In genomic region chr12:106136263-106136662, GRCh38 we compare ENCODE assay signal across 8 cellular contexts. TPM values are rescaled to one million over a fixed set of nuclear protein-coding genes. Genes with fewer than 3 reads are reported as not detected.
A peak's percentile ranks its signal among the peaks of the same experiment; 100 is the strongest.
DNase-seq lines count a peak whose midpoint lies in the region; ATAC-seq and TF ChIP-seq lines count a peak whose summit lies in the region.

No MANE protein-coding gene starts in this region.

- no peaks in the 10 kb centered on the region for H3K36me3 Mint-ChIP-seq in CD8-positive, alpha-beta T cell

- no peaks in the 10 kb centered on the region for H3K9me3 Mint-ChIP-seq in CD8-positive, alpha-beta T cell

- peaks cover 13% of the 10 kb centered on the region for H3K4me1 ChIP-seq in CD8-positive, alpha-beta T cell (ENCODE audit: insufficient read depth, low read length)
- H3K4me1 ChIP-seq in mucosa of descending colon (ENCODE audit: low read depth), result peaks cover 7% of the 10 kb centered on the region

- peaks cover 58% of the 10 kb centered on the region for H3K27me3 Mint-ChIP-seq in CD8-positive, alpha-beta T cell (ENCODE audit: low read depth)

- DNase-seq in CD8-positive, alpha-beta T cell, result peak; percentile 45 to 84 (median 68)
- DNase-seq in HT-29 (ENCODE audit: low spot score), result peak; percentile 84
- DNase-seq in NOMO-1 treated with DMSO at 0.1 percent for 48 hours (lab: John Stamatoyannopoulos, UW; ENCODE audit: unreplicated experiment), result peak; percentile 78
- DNase-seq in activated CD8-positive, alpha-beta memory T cell treated with anti-CD3 and anti-CD28 coated beads, Interleukin-2, amount 50 U/mL, for 4 hours, result peak; percentile 77
- DNase-seq in epithelial cell of prostate (ENCODE audit: low read depth, low spot score), result no peak
- DNase-seq in mucosa of descending colon, result peak; percentile 78 to 95 (median 87)
- DNase-seq in stimulated activated CD8-positive, alpha-beta memory T cell treated with anti-CD3 and anti-CD28 coated beads, Interleukin-15, amount 100 ng/mL, for 48 hours (ENCODE audit: low read depth in 2 of 2), result peak; percentile 50 to 55

- no peak overlapping the region for H3K27ac Mint-ChIP-seq in CD8-positive, alpha-beta T cell

- no peak overlapping the region for H3K4me3 Mint-ChIP-seq in CD8-positive, alpha-beta T cell

- CTCF ChIA-PET in CD8-positive, alpha-beta T cell (lab: Charles Lee), result interaction anchor here (0.6 to 5.8 kb wide), 18 partner anchors 9 to 717 kb away, joined by 3 to 60 read pairs (median 5); no protein-coding TSS in a partner anchor

- peaks cover 28% of the 10 kb centered on the region for H3K27me3 ChIP-seq in CD8-positive, alpha-beta T cell (ENCODE audit: insufficient read depth, low read length)

- ATAC-seq in CD8-positive, alpha-beta T cell, result peak; percentile 35
- ATAC-seq in mucosa of descending colon (peak; percentile 41), GM19328 (IDR thresholded peaks at IDR 0.05; ENCODE audit: unreplicated experiment) (no peak)

- H3K36me3 ChIP-seq in CD8-positive, alpha-beta T cell (ENCODE audit: insufficient read depth, low read length), result no peaks in the 10 kb centered on the region
- no peaks in the 10 kb centered on the region for H3K36me3 ChIP-seq in mucosa of descending colon (ENCODE audit: low read depth)

- POLR2A ChIA-PET in CD8-positive, alpha-beta T cell (lab: Charles Lee), result interaction anchor here (1.2 kb wide), 1 partner anchor 715 kb away, joined by 3 read pairs; no protein-coding TSS in a partner anchor

- no peak overlapping the region for H3K27ac ChIP-seq in CD8-positive, alpha-beta T cell (ENCODE audit: low read depth, low read length)
- peak overlapping the region; percentile 83 for H3K27ac ChIP-seq in epithelial cell of prostate

- TF ChIP-seq CTCF in CD8-positive, alpha-beta T cell (IDR thresholded peaks at IDR 0.05), result peak; percentile 76
- TF ChIP-seq CTCF in mucosa of descending colon (IDR thresholded peaks at IDR 0.05), result no peak

- H3K9me3 ChIP-seq in CD8-positive, alpha-beta T cell (ENCODE audit: low read length), result no peaks in the 10 kb centered on the region
- H3K9me3 ChIP-seq in mucosa of descending colon, result no peaks in the 10 kb centered on the region

- peaks cover 15% of the 10 kb centered on the region for H3K4me1 Mint-ChIP-seq in CD8-positive, alpha-beta T cell (ENCODE audit: low read depth)

- peak overlapping the region; percentile 22 for H3K4me3 ChIP-seq in CD8-positive, alpha-beta T cell (ENCODE audit: low read depth, low read length)
- no peak overlapping the region for H3K4me3 ChIP-seq in mucosa of descending colon

- intact Hi-C loops in CD8-positive, alpha-beta T cell (cut with DNase I, micrococcal nuclease), result loop anchor here in 1 of 2 experiments (1.0 to 10.0 kb wide), 2 partner anchors 716 to 1931 kb away; no protein-coding TSS in a partner anchor
- intact Hi-C loops in mucosa of descending colon (cut with DNase I, micrococcal nuclease), result loop anchor here (5.0 to 10.0 kb wide), 4 partner anchors 101 to 714 kb away; no protein-coding TSS in a partner anchor

RNA-seq across cellular contexts. Expression of gene NUAK1, which starts 2.5 kb away (rescaled TPM):
- total RNA-seq in CD8-positive, alpha-beta T cell, result 1 to 10 TPM in 1 of 2 experiments, under 1 TPM in 1; 0.65 to 1.1 TPM
- 0.91 and 1.3 TPM in 2 replicates for total RNA-seq in HT-29 (2014; rRNA removed; shearing (Covaris generic))
- total RNA-seq in mucosa of descending colon, result 1 to 10 TPM; 4.9 to 6.8 (median 5.4) TPM
